16 cellular contexts compared by ENCODE assay signal in the genomic region with DNA sequence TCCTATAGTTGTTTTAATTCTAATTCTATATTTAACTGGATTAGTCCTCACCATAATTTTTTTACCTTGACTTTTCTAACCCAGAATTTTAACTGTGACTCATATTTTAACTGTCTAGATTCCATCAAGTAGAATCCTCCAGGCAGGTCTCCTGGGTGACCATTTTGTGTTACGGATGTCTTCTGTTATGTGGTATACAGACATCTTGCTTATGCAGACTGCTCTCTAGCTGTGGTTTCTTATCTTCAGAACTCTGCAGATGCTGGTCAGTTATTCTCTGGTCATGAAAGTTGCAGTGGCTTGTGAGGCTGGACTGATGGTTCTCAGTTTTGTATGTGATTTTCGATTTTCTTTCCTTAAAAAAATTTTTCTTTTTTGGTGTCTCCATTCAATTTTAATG.
DNase-seq lines count a peak whose midpoint lies in the region; ATAC-seq lines count a peak whose summit lies in the region.
"Had no signal": no experiment of that assay in that cellular context is flagged by ENCODE, and none has a peak within 500 bp of the region (broad histone marks: within the 10 kb centered on the region; RNA-seq: fewer than 3 reads in every experiment).

No MANE protein-coding gene starts in this region.

- peaks cover 7% of the 10 kb centered on the region for H3K4me1 Mint-ChIP-seq in activated T-cell treated with anti-CD3 and anti-CD28 coated beads, Interleukin-2, amount 50 U/mL, for 72 hours (ENCODE audit: low read depth)

- no peaks in the 10 kb centered on the region for H3K9me3 Mint-ChIP-seq in activated T-cell treated with anti-CD3 and anti-CD28 coated beads, Interleukin-2, amount 50 U/mL, for 72 hours
- H3K9me3 Mint-ChIP-seq: activated naive CD4-positive, alpha-beta T cell treated with anti-CD3 and anti-CD28 coated beads, Interleukin-2, amount 50 U/mL, for 72 hours; dendritic cell treated with granulocyte-macrophage colony-stimulating factor and Interleukin-4, amounts not matched to agents 40 ng/mL and 50 ng/mL, for 4 days had no signal

- no peak overlapping the region for H3K4me3 Mint-ChIP-seq in activated T-cell treated with anti-CD3 and anti-CD28 coated beads, Interleukin-2, amount 50 U/mL, for 72 hours
- H3K4me3 Mint-ChIP-seq: dendritic cell treated with granulocyte-macrophage colony-stimulating factor and Interleukin-4, amounts not matched to agents 40 ng/mL and 50 ng/mL, for 4 days had no signal

- ATAC-seq in activated T-cell treated with anti-CD3 and anti-CD28 coated beads, Interleukin-2, amount 50 U/mL, for 72 hours (replicated peaks in 1 of 2) = no peak
- peak; percentile 76 for ATAC-seq in HG03432 (IDR thresholded peaks at IDR 0.05; ENCODE audit: unreplicated experiment)
- ATAC-seq in HG02623 (IDR thresholded peaks at IDR 0.05; ENCODE audit: unreplicated experiment) = no peak
- ATAC-seq: activated naive CD4-positive, alpha-beta T cell treated with anti-CD3 and anti-CD28 coated beads, Interleukin-2, amount 50 U/mL, for 72 hours; heart left ventricle; left ventricle myocardium superior had no signal

- H3K27ac ChIP-seq in caudate nucleus (ENCODE audit: low read depth, low read length) = no peak overlapping the region
- H3K27ac ChIP-seq: 22Rv1, heart left ventricle had no signal

- H3K27ac Mint-ChIP-seq in activated T-cell treated with anti-CD3 and anti-CD28 coated beads, Interleukin-2, amount 50 U/mL, for 72 hours = peak overlapping the region; percentile 24
- H3K27ac Mint-ChIP-seq: activated naive CD4-positive, alpha-beta T cell treated with anti-CD3 and anti-CD28 coated beads, Interleukin-2, amount 50 U/mL, for 72 hours; dendritic cell treated with granulocyte-macrophage colony-stimulating factor and Interleukin-4, amounts not matched to agents 40 ng/mL and 50 ng/mL, for 4 days had no signal

- no peaks in the 10 kb centered on the region for H3K27me3 Mint-ChIP-seq in activated T-cell treated with anti-CD3 and anti-CD28 coated beads, Interleukin-2, amount 50 U/mL, for 72 hours (ENCODE audit: low read depth)
- H3K27me3 Mint-ChIP-seq: dendritic cell treated with granulocyte-macrophage colony-stimulating factor and Interleukin-4, amounts not matched to agents 40 ng/mL and 50 ng/mL, for 4 days had no signal

- no peak for DNase-seq in activated T-cell treated with anti-CD3 and anti-CD28 coated beads, Interleukin-2, amount 50 U/mL, for 72 hours
- no peak for DNase-seq in activated T-cell treated with anti-CD3 and anti-CD28 coated beads for 4 hours
- peak; percentile 95 for DNase-seq in amniotic epithelial cell (ENCODE audit: low read depth)
- no peak for DNase-seq in SIG-M5 (lab: John Stamatoyannopoulos, UW)
- no peak for DNase-seq in caudate nucleus (lab: John Stamatoyannopoulos, UW)
- no peak for DNase-seq in DMS53 treated with DMSO at 0.1 percent for 48 hours (lab: John Stamatoyannopoulos, UW; ENCODE audit: unreplicated experiment)
- DNase-seq: heart left ventricle; left ventricle myocardium superior; NCI-H1436 treated with DMSO at 0.1 percent for 48 hours; stimulated activated naive CD4-positive, alpha-beta T cell; T-helper 2 cell had no signal

- no peaks in the 10 kb centered on the region for H3K36me3 Mint-ChIP-seq in activated T-cell treated with anti-CD3 and anti-CD28 coated beads, Interleukin-2, amount 50 U/mL, for 72 hours (ENCODE audit: insufficient read depth in 2 of 2)
- H3K36me3 Mint-ChIP-seq: activated naive CD4-positive, alpha-beta T cell treated with anti-CD3 and anti-CD28 coated beads, Interleukin-2, amount 50 U/mL, for 72 hours had no signal
